8 cellular contexts compared by ENCODE assay signal in the genomic region with DNA sequence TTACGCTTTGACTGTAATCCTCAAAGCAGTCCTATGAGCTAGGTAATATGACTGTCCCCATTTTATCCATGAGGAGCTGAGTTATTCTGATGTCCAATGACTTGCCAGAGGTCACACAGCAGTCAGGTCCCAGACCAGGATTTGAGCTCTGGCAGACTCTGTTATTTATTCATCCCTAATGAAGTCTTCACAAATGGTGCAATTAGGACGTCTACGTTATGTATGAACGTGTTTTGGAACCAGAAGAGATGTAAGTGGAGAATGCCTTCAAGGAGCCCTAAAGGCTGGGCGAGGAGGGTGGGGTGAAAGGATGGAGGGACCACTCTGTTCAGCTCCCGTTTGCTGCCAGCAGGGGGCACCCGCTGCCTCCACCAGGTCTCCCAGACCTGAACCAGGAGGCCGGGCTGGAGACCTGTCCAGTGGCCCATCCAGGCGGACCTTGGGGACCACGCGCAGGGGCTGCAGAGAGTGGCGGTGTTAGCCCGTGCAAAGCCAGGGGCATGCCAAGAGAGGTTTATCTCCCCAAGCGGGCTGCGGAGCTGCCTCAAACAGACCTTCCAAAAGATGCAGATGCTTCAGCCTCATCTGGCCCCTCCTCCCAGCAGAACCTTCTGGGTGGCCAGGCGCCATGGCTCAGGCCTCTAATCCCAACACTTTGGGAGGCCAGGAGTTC. TPM values are rescaled to one million over a fixed set of nuclear protein-coding genes. Genes with fewer than 3 reads are reported as not detected.
A peak's percentile ranks its signal among the peaks of the same experiment; 100 is the strongest.
DNase-seq lines count a peak whose midpoint lies in the region; ATAC-seq and TF ChIP-seq lines count a peak whose summit lies in the region.

No MANE protein-coding gene starts in this region.

- peak; percentile 99 for ATAC-seq in CD8-positive, alpha-beta T cell
- ATAC-seq in naive thymus-derived CD8-positive, alpha-beta T cell = peak; percentile 99

- peak; percentile 55 to 84 (median 75) for DNase-seq in CD8-positive, alpha-beta T cell
- DNase-seq in activated CD8-positive, alpha-beta memory T cell treated with anti-CD3 and anti-CD28 coated beads, Interleukin-2, amount 50 U/mL, for 4 hours = peak; percentile 78
- DNase-seq in epidermal melanocyte (ENCODE audit: insufficient read length, low spot score) = peak; percentile 67
- peak; percentile 52 to 84 (median 73) for DNase-seq in naive thymus-derived CD8-positive, alpha-beta T cell
- peak; percentile 42 to 77 (median 66) for DNase-seq in stimulated activated naive CD4-positive, alpha-beta T cell (lab: John Stamatoyannopoulos, UW)
- DNase-seq in putamen (ENCODE audit: low spot score) = no peak

- no peak overlapping the region for H3K27ac ChIP-seq in CD8-positive, alpha-beta T cell (ENCODE audit: low read depth, low read length)
- H3K27ac ChIP-seq in HEK293 (ENCODE audit: extremely low read depth, low read depth, low read length) (no peak overlapping the region), OCI-LY3 (ENCODE audit: low read length) (no peak overlapping the region)

- no peaks in the 10 kb centered on the region for H3K27me3 ChIP-seq in CD8-positive, alpha-beta T cell (ENCODE audit: insufficient read depth, low read length)
- H3K27me3 ChIP-seq in OCI-LY3 (ENCODE audit: low read depth, low read length) = peaks cover 36% of the 10 kb centered on the region

- intact Hi-C loops in CD8-positive, alpha-beta T cell (cut with DNase I, micrococcal nuclease) = loop anchor here (1.0 to 2.0 kb wide), 3 partner anchors 26 to 362 kb away; no protein-coding TSS in a partner anchor

- H3K4me3 ChIP-seq in CD8-positive, alpha-beta T cell (ENCODE audit: low read depth, low read length) = no peak overlapping the region
- H3K4me3 ChIP-seq in HEK293 (ENCODE audit: low read depth, low read length) = no peak overlapping the region
- H3K4me3 ChIP-seq in OCI-LY3 (ENCODE audit: low read length) = no peak overlapping the region

- H3K36me3 Mint-ChIP-seq in CD8-positive, alpha-beta T cell = no peaks in the 10 kb centered on the region
- H3K36me3 Mint-ChIP-seq in naive thymus-derived CD8-positive, alpha-beta T cell = no peaks in the 10 kb centered on the region

- H3K4me1 Mint-ChIP-seq in CD8-positive, alpha-beta T cell (ENCODE audit: low read depth) = no peaks in the 10 kb centered on the region
- H3K4me1 Mint-ChIP-seq in naive thymus-derived CD8-positive, alpha-beta T cell = peaks cover 0 to 3% (median 0%) of the 10 kb centered on the region in 4 donors

- no peak overlapping the region for H3K27ac Mint-ChIP-seq in CD8-positive, alpha-beta T cell
- H3K27ac Mint-ChIP-seq in naive thymus-derived CD8-positive, alpha-beta T cell = no peak overlapping the region

- peaks cover 6% of the 10 kb centered on the region for H3K4me1 ChIP-seq in CD8-positive, alpha-beta T cell (ENCODE audit: insufficient read depth, low read length)
- H3K4me1 ChIP-seq in HEK293 (ENCODE audit: control insufficient read depth, insufficient read depth, low read length) (no peaks in the 10 kb centered on the region), OCI-LY3 (ENCODE audit: low read length) (no peaks in the 10 kb centered on the region)

- H3K9me3 ChIP-seq in CD8-positive, alpha-beta T cell (ENCODE audit: low read length) = no peaks in the 10 kb centered on the region
- H3K9me3 ChIP-seq in HEK293 (ENCODE audit: control insufficient read depth, insufficient read depth, low read depth, low read length) = no peaks in the 10 kb centered on the region
- no peaks in the 10 kb centered on the region for H3K9me3 ChIP-seq in OCI-LY3 (ENCODE audit: insufficient read depth, low read length)

- H3K4me3 Mint-ChIP-seq in CD8-positive, alpha-beta T cell = no peak overlapping the region
- H3K4me3 Mint-ChIP-seq in naive thymus-derived CD8-positive, alpha-beta T cell = no peak overlapping the region

- CTCF ChIA-PET in CD8-positive, alpha-beta T cell (lab: Charles Lee) = interaction anchor here (0.5 to 7.5 kb wide), 22 partner anchors 10 to 450 kb away, joined by 3 to 123 read pairs (median 4); a partner anchor contains a TSS
- CTCF ChIA-PET in HEK293 (lab: Yijun Ruan, JAX) = interaction anchor here (0.6 to 6.3 kb wide), 33 partner anchors 8 to 1007 kb away, joined by 3 to 86 read pairs (median 4); no protein-coding TSS in a partner anchor

- H2AFZ ChIP-seq in OCI-LY3 (ENCODE audit: low read depth, low read length) = no peak overlapping the region

- POLR2A ChIA-PET in CD8-positive, alpha-beta T cell (lab: Charles Lee) = interaction anchor here (0.8 kb wide), 1 partner anchor 54 kb away, joined by 3 read pairs; no protein-coding TSS in a partner anchor
- POLR2A ChIA-PET in HEK293 (lab: Yijun Ruan, JAX) = interaction anchor here (0.5 to 1.2 kb wide), 3 partner anchors 17 to 53 kb away, joined by 3 to 7 read pairs (median 4); a partner anchor contains a TSS
- POLR2A ChIA-PET in naive thymus-derived CD8-positive, alpha-beta T cell (lab: Charles Lee) = interaction anchor here (0.8 to 1.5 kb wide), 6 partner anchors 12 to 53 kb away, joined by 3 to 7 read pairs (median 4); no protein-coding TSS in a partner anchor

- no peak overlapping the region for H3K9ac ChIP-seq in OCI-LY3 (ENCODE audit: low read length)

- peak overlapping the region; percentile 26 for H3K4me2 ChIP-seq in OCI-LY3 (ENCODE audit: low read length)

- H3K27me3 Mint-ChIP-seq in CD8-positive, alpha-beta T cell (ENCODE audit: low read depth) = peaks cover 15% of the 10 kb centered on the region
- peaks cover 0 to 24% (median 0%) of the 10 kb centered on the region in 5 donors for H3K27me3 Mint-ChIP-seq in naive thymus-derived CD8-positive, alpha-beta T cell

- TF ChIP-seq CTCF in CD8-positive, alpha-beta T cell (IDR thresholded peaks at IDR 0.05) = peak; percentile 94
- peak; percentile 76 for TF ChIP-seq CTCF in HEK293 (tag by site-specific recombination; IDR thresholded peaks at IDR 0.05)
- TF ChIP-seq CTCF in OCI-LY3 (IDR thresholded peaks at IDR 0.05; ENCODE audit: low read depth, low read length) = peak; percentile 99

- H3K36me3 ChIP-seq in CD8-positive, alpha-beta T cell (ENCODE audit: insufficient read depth, low read length) = no peaks in the 10 kb centered on the region
- H3K36me3 ChIP-seq in HEK293 (ENCODE audit: control insufficient read depth in 2 of 2, insufficient read depth in 1 of 2, low read length in 2 of 2) (no peaks in the 10 kb centered on the region), OCI-LY3 (replicated peaks; ENCODE audit: low read depth, low read length) (no peaks in the 10 kb centered on the region)

- H3K79me2 ChIP-seq in OCI-LY3 (ENCODE audit: low read length) = no peaks in the 10 kb centered on the region

- no peaks in the 10 kb centered on the region for H4K20me1 ChIP-seq in OCI-LY3 (ENCODE audit: insufficient read depth, low read length)

- no peaks in the 10 kb centered on the region for H3K9me3 Mint-ChIP-seq in CD8-positive, alpha-beta T cell
- H3K9me3 Mint-ChIP-seq in naive thymus-derived CD8-positive, alpha-beta T cell = no peaks in the 10 kb centered on the region

TF ChIP-seq in HEK293, 187 proteins besides CTCF, POLR2A, EP300 and RAD21 (continues in another document):
- TF ChIP-seq, protein P1, sequence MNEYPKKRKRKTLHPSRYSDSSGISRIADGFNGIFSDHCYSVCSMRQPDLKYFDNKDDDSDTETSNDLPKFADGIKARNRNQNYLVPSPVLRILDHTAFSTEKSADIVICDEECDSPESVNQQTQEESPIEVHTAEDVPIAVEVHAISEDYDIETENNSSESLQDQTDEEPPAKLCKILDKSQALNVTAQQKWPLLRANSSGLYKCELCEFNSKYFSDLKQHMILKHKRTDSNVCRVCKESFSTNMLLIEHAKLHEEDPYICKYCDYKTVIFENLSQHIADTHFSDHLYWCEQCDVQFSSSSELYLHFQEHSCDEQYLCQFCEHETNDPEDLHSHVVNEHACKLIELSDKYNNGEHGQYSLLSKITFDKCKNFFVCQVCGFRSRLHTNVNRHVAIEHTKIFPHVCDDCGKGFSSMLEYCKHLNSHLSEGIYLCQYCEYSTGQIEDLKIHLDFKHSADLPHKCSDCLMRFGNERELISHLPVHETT (tag by site-specific recombination; IDR thresholded peaks at IDR 0.05) = peak; percentile 34; the same call in 1 of the 2 replicates
- TF ChIP-seq SCRT2 (tag by site-specific recombination; IDR thresholded peaks at IDR 0.05) (no peak), FEZF1 (tag by site-specific recombination; IDR thresholded peaks at IDR 0.05) (no peak), ZNF837 (tag by site-specific recombination; IDR thresholded peaks at IDR 0.05) (no peak), ZNF843 (tag by site-specific recombination; IDR thresholded peaks at IDR 0.05) (no peak), ZNF248 (tag by site-specific recombination; IDR thresholded peaks at IDR 0.05) (no peak), GLIS2 (tag by site-specific recombination; IDR thresholded peaks at IDR 0.05) (peak; percentile 50), SETDB1 (IDR thresholded peaks at IDR 0.05; ENCODE audit: insufficient read length, low read length) (no peak), ZNF155 (tag by site-specific recombination; IDR thresholded peaks at IDR 0.05) (no peak), SALL2 (tag by site-specific recombination; IDR thresholded peaks at IDR 0.05; ENCODE audit: borderline replicate concordance) (no peak)
- TF ChIP-seq, protein P2, sequence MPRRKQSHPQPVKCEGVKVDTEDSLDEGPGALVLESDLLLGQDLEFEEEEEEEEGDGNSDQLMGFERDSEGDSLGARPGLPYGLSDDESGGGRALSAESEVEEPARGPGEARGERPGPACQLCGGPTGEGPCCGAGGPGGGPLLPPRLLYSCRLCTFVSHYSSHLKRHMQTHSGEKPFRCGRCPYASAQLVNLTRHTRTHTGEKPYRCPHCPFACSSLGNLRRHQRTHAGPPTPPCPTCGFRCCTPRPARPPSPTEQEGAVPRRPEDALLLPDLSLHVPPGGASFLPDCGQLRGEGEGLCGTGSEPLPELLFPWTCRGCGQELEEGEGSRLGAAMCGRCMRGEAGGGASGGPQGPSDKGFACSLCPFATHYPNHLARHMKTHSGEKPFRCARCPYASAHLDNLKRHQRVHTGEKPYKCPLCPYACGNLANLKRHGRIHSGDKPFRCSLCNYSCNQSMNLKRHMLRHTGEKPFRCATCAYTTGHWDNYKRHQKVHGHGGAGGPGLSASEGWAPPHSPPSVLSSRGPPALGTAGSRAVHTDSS (tag by site-specific recombination; IDR thresholded peaks at IDR 0.05) = no peak

RNA-seq across cellular contexts. Expression of a gene that starts 15.2 kb away (rescaled TPM):
- total RNA-seq in CD8-positive, alpha-beta T cell = 10 to 100 TPM; 90.9 to 96.1 TPM
- total RNA-seq in naive thymus-derived CD8-positive, alpha-beta T cell = 10 to 100 TPM; 53.1 to 56.2 TPM
- 10 to 100 TPM in 1 of 3 donors, 1 to 10 TPM in 2; 6.4 to 13.2 (median 7.8) TPM for polyA plus RNA-seq in naive thymus-derived CD8-positive, alpha-beta T cell

RNA-seq across cellular contexts. Expression of a gene that starts 21.5 kb away (rescaled TPM):
- total RNA-seq in CD8-positive, alpha-beta T cell = 1 to 10 TPM; 7.1 to 8.8 TPM
- 1 to 10 TPM in 1 of 2 experiments, under 1 TPM in 1; 0.75 to 1.3 TPM for total RNA-seq in naive thymus-derived CD8-positive, alpha-beta T cell
- polyA plus RNA-seq in naive thymus-derived CD8-positive, alpha-beta T cell = not detected

RNA-seq across cellular contexts. Expression of a gene that starts 41.8 kb away (rescaled TPM):
- 1 to 10 TPM; 1.1 to 1.4 TPM for total RNA-seq in CD8-positive, alpha-beta T cell
- 1 to 10 TPM; 1.0 to 1.5 TPM for total RNA-seq in naive thymus-derived CD8-positive, alpha-beta T cell
- polyA plus RNA-seq in naive thymus-derived CD8-positive, alpha-beta T cell = under 1 TPM in 1 of 3 donors, not detected in 2; 0.83 TPM

RNA-seq across cellular contexts. Expression of a gene that starts 52.8 kb away (rescaled TPM):
- 100 to 1,000 TPM; 112 to 118 TPM for total RNA-seq in CD8-positive, alpha-beta T cell
- 10 to 100 TPM; 77.7 to 83.3 TPM for total RNA-seq in naive thymus-derived CD8-positive, alpha-beta T cell
- polyA plus RNA-seq in naive thymus-derived CD8-positive, alpha-beta T cell = 10 to 100 TPM; 60.8 to 94.2 (median 78.7) TPM
